Comparison of ENCODE assay signal across 9 cellular contexts in the genomic region with DNA sequence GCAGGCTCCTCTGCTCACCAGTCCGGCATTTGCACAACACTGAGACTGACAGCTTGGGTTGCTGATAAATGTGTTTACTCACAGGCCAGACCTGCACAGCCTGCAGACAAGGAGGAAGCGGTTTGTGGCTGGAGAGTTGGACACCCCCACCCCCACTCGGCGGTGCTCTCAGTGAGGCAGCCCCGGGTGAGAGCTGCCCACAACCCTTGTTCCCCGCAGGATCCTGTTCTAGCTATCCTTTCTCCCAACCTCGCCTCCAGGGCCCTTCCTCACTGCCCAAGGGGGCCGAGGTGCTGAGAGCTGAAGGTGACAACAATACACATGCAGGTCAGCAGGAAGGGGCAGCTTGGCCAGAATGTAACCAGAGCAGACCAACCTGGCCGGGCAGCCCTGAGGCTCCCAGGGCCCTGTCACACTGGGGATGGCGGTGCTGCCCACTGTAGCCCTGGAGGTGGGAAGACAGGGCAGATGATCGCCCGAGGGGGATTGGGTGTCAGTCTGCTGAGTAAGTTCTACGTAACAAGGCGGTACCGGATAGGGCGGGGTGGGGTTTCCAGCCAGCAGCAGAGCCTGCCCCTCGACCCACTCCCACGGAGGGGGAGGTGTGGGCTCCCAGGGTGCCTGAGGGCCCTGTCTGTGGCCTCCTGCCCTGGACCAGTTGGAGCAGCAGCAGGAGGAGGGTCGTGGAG. TPM values are rescaled to one million over a fixed set of nuclear protein-coding genes. Genes with fewer than 3 reads are reported as not detected.
DNase-seq lines count a peak whose midpoint lies in the region; ATAC-seq and TF ChIP-seq lines count a peak whose summit lies in the region.
"Had no signal": no experiment of that assay in that cellular context is flagged by ENCODE, and none has a peak within 500 bp of the region (broad histone marks: within the 10 kb centered on the region; RNA-seq: fewer than 3 reads in every experiment).

No MANE protein-coding gene starts in this region.

- ATAC-seq in HG03460 (IDR thresholded peaks at IDR 0.05; ENCODE audit: unreplicated experiment): peak; percentile 42

- TF ChIP-seq CTCF in BE2C (IDR thresholded peaks at IDR 0.05; ENCODE audit: low read depth, low read length): no peak

- in situ Hi-C loops in ACHN (cut with HindIII; ENCODE audit: low pct_ligation_motif_present, low pct_unique_long_range_greater_than_20kb, low sequenced_read_pairs): no loop called here

- H3K36me3 ChIP-seq in BE2C: peaks cover 3% of the 10 kb centered on the region

- TF ChIP-seq POLR2A in GM19099 (IDR thresholded peaks at IDR 0.05; ENCODE audit: extremely low read depth, insufficient read length, low read depth): peak; percentile 11

- peak; percentile 55 for DNase-seq in BE2C
- DNase-seq in T1000 (lab: John Stamatoyannopoulos, UW): peak; percentile 93
- DNase-seq in effector CD4-positive, alpha-beta T cell: peak; percentile 62
- peak; percentile 22 for DNase-seq in non-pigmented ciliary epithelial cell (ENCODE audit: low read depth)
- no peak for DNase-seq in ACHN
- no peak for DNase-seq in NCI-H146 (lab: John Stamatoyannopoulos, UW)

- H3K27me3 ChIP-seq in BE2C: peaks cover 18% of the 10 kb centered on the region

- H3K4me1 ChIP-seq in BE2C: peaks cover 3% of the 10 kb centered on the region; the same call in 1 of the 2 replicates

- H3K9me3 ChIP-seq in BE2C: no peaks in the 10 kb centered on the region

- no peak overlapping the region for H3K4me3 ChIP-seq in BE2C (ENCODE audit: low read depth, low read length)
- H3K4me3 ChIP-seq: dorsolateral prefrontal cortex had no signal

RNA-seq across cellular contexts. Expression of gene ADAM8, which starts 2.1 kb away (rescaled TPM):
- polyA plus RNA-seq in BE2C (2012; ENCODE audit: insufficient read depth, insufficient read length, low read depth): 1.4 TPM

RNA-seq across cellular contexts. Expression of gene TUBGCP2, which starts 30.0 kb away (rescaled TPM):
- 78.4 TPM for polyA plus RNA-seq in BE2C (2012; ENCODE audit: insufficient read depth, insufficient read length, low read depth)

RNA-seq across cellular contexts. Expression of gene ZNF511, which starts 30.0 kb away (rescaled TPM):
- 151 TPM for polyA plus RNA-seq in BE2C (2012; ENCODE audit: insufficient read depth, insufficient read length, low read depth)

RNA-seq across cellular contexts. Expression of gene VENTX, which starts 41.1 kb away (rescaled TPM):
- 0.15 TPM for polyA plus RNA-seq in BE2C (2012; ENCODE audit: insufficient read depth, insufficient read length, low read depth)

RNA-seq across cellular contexts. Expression of gene UTF1, which starts 48.7 kb away (rescaled TPM):
- polyA plus RNA-seq in BE2C (2012; ENCODE audit: insufficient read depth, insufficient read length, low read depth): not detected

Comparison
In these comparisons a context has a peak if more than half of its experiments do, and no peak if none do; other contexts are left out.
1. DNase-seq: peak in BE2C (single experiment), T1000 (single experiment), effector CD4-positive, alpha-beta T cell (single experiment) and non-pigmented ciliary epithelial cell (single experiment); none in ACHN (single experiment) and NCI-H146 (single experiment).